Comparison of ENCODE assay signal across 8 cellular contexts in the genomic region with DNA sequence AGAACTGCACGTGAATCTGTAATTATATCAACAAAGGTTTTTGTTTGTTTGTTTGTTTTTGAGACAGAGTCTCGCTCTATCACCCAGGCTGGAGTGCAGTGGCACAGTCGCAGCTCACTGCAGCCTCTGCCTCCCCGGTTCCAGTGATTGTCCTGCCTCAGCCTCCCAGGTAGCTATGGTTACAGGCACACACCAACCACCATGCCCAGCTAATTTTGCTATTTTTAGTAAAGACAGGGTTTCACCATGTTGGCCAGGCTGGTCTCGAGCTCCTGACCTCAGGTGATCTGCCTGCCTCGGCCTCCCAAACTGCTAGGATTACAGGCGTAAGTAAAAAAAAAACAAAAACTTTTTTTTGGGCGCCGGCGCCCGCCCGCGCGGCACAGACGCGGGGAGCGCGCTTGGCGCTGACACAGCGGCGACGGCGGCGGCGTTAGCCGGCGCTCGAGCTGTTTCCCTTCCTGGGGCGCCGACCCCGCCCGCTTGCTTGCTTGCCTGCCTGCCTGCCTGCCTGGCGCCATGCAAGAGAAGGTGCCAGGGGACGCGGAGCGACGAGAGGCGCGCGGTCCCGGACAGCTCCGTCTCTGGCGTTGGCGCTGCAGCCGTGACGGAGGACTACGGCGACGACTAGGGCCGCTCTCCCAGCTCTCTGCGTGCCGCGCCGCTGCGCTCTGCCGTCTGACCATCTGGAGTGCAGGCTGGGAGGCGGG.
DNase-seq lines count a peak whose midpoint lies in the region; ATAC-seq lines count a peak whose summit lies in the region.

No MANE protein-coding gene starts in this region.

- no peaks in the 10 kb centered on the region for H3K36me3 ChIP-seq in rectal smooth muscle tissue (ENCODE audit: control insufficient read depth, insufficient read depth, low read length)

- H3K4me1 ChIP-seq in rectal smooth muscle tissue (ENCODE audit: control insufficient read depth, insufficient read depth, low read length): no peaks in the 10 kb centered on the region

- H3K27me3 ChIP-seq in rectal smooth muscle tissue (ENCODE audit: control insufficient read depth, insufficient read depth, low read length): no peaks in the 10 kb centered on the region

- ATAC-seq in Right ventricle myocardium superior (ENCODE audit: poor library complexity) (peak; percentile 41), HG03045 (IDR thresholded peaks at IDR 0.05; ENCODE audit: unreplicated experiment) (no peak)

- peak; percentile 13 for DNase-seq in DMS79 treated with DMSO at 0.1 percent for 48 hours (lab: John Stamatoyannopoulos, UW)
- peak; percentile 39 for DNase-seq in RPMI7951 (ENCODE audit: low read depth)
- no peak for DNase-seq in Right ventricle myocardium superior
- no peak for DNase-seq in iPS-NIHi7 (ENCODE audit: extremely low spot score)
- DNase-seq in T-helper 2 cell: no peak
- DNase-seq in NCI-H146 (lab: John Stamatoyannopoulos, UW): no peak

- intact Hi-C loops in Right ventricle myocardium superior (cut with DNase I): no loop called here

- H3K9ac ChIP-seq in rectal smooth muscle tissue (ENCODE audit: low read length): no peak overlapping the region

- peak overlapping the region; percentile 58 for H3K4me3 ChIP-seq in rectal smooth muscle tissue (ENCODE audit: low read length)

- peak overlapping the region; percentile 24 for H3K27ac ChIP-seq in rectal smooth muscle tissue (ENCODE audit: low read depth, low read length)

Comparison
In these comparisons a context has a peak if more than half of its experiments do, and no peak if none do; other contexts are left out.
1. DNase-seq: peak in DMS79 treated with DMSO at 0.1 percent for 48 hours (single experiment) and RPMI7951 (single experiment); none in Right ventricle myocardium superior (single experiment), iPS-NIHi7 (single experiment), T-helper 2 cell (0 of 5) and NCI-H146 (single experiment).